In the genomic region with DNA sequence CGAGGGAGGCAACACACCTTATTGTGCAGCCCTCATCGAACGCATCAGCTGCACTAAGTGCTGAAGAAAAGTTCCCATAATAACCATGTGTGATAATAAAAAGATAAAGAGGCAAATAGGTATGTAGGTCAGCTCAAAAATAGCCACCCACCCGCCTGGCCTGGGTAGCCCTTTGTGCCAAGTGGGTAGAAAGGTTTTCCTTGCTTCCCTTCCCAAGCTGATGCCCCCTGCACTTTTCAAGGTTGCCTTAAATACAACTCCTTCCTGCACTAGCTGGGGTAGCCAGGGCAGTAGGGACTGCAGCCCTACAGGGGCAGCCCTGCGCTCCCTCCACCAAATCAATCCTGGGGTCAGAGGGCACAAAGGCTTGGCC, we compare ENCODE assay signal across 8 cellular contexts. TPM values are rescaled to one million over a fixed set of nuclear protein-coding genes. Genes with fewer than 3 reads are reported as not detected.
DNase-seq lines count a peak whose midpoint lies in the region; ATAC-seq and TF ChIP-seq lines count a peak whose summit lies in the region.

No MANE protein-coding gene starts in this region.

- H3K36me3 ChIP-seq in DOHH2 (ENCODE audit: control insufficient read depth, low read length) (no peaks in the 10 kb centered on the region), SJSA1 (no peaks in the 10 kb centered on the region), parathyroid adenoma (ENCODE audit: control insufficient read depth, insufficient read depth, low read length) (no peaks in the 10 kb centered on the region)

- H3F3A ChIP-seq in DOHH2 (ENCODE audit: control insufficient read depth, insufficient read depth) = peaks cover 24% of the 10 kb centered on the region

- no peaks in the 10 kb centered on the region for H4K20me1 ChIP-seq in DOHH2 (ENCODE audit: control insufficient read depth, insufficient read depth, low read depth, low read length)

- TF ChIP-seq CTCF in DOHH2 (IDR thresholded peaks at IDR 0.05; ENCODE audit: low read depth, low read length, poor library complexity, severe bottlenecking) (no peak), fibroblast of pulmonary artery (IDR thresholded peaks at IDR 0.05; ENCODE audit: low read length, missing control alignments) (no peak), parathyroid adenoma (IDR thresholded peaks at IDR 0.05) (no peak)

- H3K4me1 ChIP-seq in DOHH2 (ENCODE audit: control insufficient read depth, low read length) (peaks cover 97% of the 10 kb centered on the region), SJSA1 (replicated peaks) (peaks cover 44% of the 10 kb centered on the region), parathyroid adenoma (peaks cover 44% of the 10 kb centered on the region)

- H3K4me3 ChIP-seq in DOHH2 (ENCODE audit: low read length) (peak overlapping the region; percentile 74), SJSA1 (no peak overlapping the region), fibroblast of pulmonary artery (replicated peaks; ENCODE audit: low read depth, low read length) (no peak overlapping the region), parathyroid adenoma (ENCODE audit: low read depth, low read length) (peak overlapping the region; percentile 61)

- H3K9me3 ChIP-seq in DOHH2 (ENCODE audit: control insufficient read depth, insufficient read depth, low read length) = no peaks in the 10 kb centered on the region
- no peaks in the 10 kb centered on the region for H3K9me3 ChIP-seq in SJSA1 (replicated peaks)
- H3K9me3 ChIP-seq in parathyroid adenoma (ENCODE audit: control insufficient read depth, low read length) = no peaks in the 10 kb centered on the region

- no peak overlapping the region for H3K9ac ChIP-seq in parathyroid adenoma

- peak overlapping the region; percentile 99 for H3K4me2 ChIP-seq in DOHH2 (ENCODE audit: low read length)
- H3K4me2 ChIP-seq in parathyroid adenoma (ENCODE audit: low read length) = peak overlapping the region; percentile 98

- H2AFZ ChIP-seq in parathyroid adenoma = peak overlapping the region; percentile 89

- ATAC-seq in HG03039 (IDR thresholded peaks at IDR 0.05; ENCODE audit: unreplicated experiment) = no peak
- ATAC-seq in HG03095 (IDR thresholded peaks at IDR 0.05; ENCODE audit: unreplicated experiment) = no peak

- H3K9me2 ChIP-seq in DOHH2 (replicated peaks; ENCODE audit: control insufficient read depth, low read length) = no peaks in the 10 kb centered on the region

- H3K27ac ChIP-seq in DOHH2 (ENCODE audit: low read depth, low read length) (peak overlapping the region; percentile 94), SJSA1 (peak overlapping the region; percentile 83), parathyroid adenoma (peak overlapping the region; percentile 89)

- H3K27me3 ChIP-seq in DOHH2 (ENCODE audit: control insufficient read depth, low read length) (no peaks in the 10 kb centered on the region), SJSA1 (replicated peaks) (no peaks in the 10 kb centered on the region), parathyroid adenoma (ENCODE audit: control insufficient read depth, insufficient read depth, low read length) (no peaks in the 10 kb centered on the region)

- H3K79me2 ChIP-seq in DOHH2 (ENCODE audit: control insufficient read depth, low read length) (no peaks in the 10 kb centered on the region), parathyroid adenoma (no peaks in the 10 kb centered on the region)

- DNase-seq in SJSA1 (ENCODE audit: low read depth in 1 of 2, low spot score in 2 of 2) (no peak), fibroblast of pulmonary artery (ENCODE audit: low read depth) (peak; percentile 14), T1000 (lab: John Stamatoyannopoulos, UW) (no peak), NCI-H82 treated with DMSO at 0.1 percent for 48 hours (lab: John Stamatoyannopoulos, UW; ENCODE audit: unreplicated experiment) (no peak)

RNA-seq across cellular contexts. Expression of a gene that starts 13.5 kb away (rescaled TPM):
- total RNA-seq in SJSA1 (2014; rRNA removed; shearing (Covaris generic)) = 13.6 and 20.6 TPM in 2 replicates

RNA-seq across cellular contexts. Expression of a gene that starts 44.1 kb away (rescaled TPM):
- 39.4 and 51.1 TPM in 2 replicates for total RNA-seq in SJSA1 (2014; rRNA removed; shearing (Covaris generic))

RNA-seq across cellular contexts. Expression of a gene that starts 44.4 kb away (rescaled TPM):
- 28.6 and 89.9 TPM in 2 replicates for total RNA-seq in SJSA1 (2014; rRNA removed; shearing (Covaris generic))

Comparison
In these comparisons a context has a peak if more than half of its experiments do, and no peak if none do; other contexts are left out.
1. H3K4me3 ChIP-seq: peak in DOHH2 (single experiment) and parathyroid adenoma (single experiment); none in SJSA1 (single experiment) and fibroblast of pulmonary artery (single experiment).
2. Peak in every context shown above with its lines, with median percentiles within 50 percentile points of each other: H3K27ac ChIP-seq.